Comparison of ENCODE assay signal across 1 cellular context in the genomic region with DNA sequence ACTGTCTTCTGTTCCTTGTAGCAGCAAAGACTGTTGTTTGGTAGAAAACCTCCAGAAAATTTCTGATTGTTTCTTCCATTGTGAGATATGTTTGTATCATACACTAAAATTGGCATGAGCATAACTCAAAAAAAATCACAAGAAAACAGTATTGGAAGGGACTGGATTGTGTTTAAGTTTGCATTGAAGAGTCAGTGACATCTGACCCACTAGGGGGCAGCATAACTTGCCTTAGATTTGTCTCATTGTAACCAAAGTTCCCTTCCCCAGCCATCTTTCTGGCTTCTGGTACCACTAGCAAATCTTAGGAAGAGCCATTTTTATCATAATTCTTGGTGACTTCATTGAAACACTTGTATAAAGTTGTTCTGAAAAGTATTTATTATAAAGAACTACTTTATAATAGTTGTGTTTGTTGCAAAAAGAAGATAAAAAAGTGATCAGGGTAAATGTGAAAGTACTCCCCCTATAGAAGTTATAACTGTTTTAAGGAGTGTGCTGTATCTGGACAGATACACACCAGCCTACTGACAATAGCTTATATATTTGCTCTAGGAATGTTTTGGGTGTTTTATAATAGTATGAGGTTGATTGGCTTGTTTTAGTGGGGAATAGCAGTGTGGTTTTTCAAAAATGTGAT.
TF ChIP-seq lines count a peak whose summit lies in the region.

No MANE protein-coding gene starts in this region.

TF ChIP-seq in HepG2, 621 proteins besides CTCF, POLR2A, EP300 and RAD21:
- TF ChIP-seq SMC3 (IDR thresholded peaks at IDR 0.05; ENCODE audit: low read length) (peak; percentile 89), XRCC5 (optimal IDR thresholded peaks at IDR 0.05; ENCODE audit: low read length) (peak; percentile 34), RXRB (CRISPR knock-in tag; IDR thresholded peaks at IDR 0.05; ENCODE audit: borderline replicate concordance) (peak; percentile 11; the same call in 1 of the 2 replicates), RBFOX2 (IDR thresholded peaks at IDR 0.05; ENCODE audit: low read depth, low read length) (peak; percentile 38; the same call in 1 of the 2 replicates), ZNF337 (CRISPR knock-in tag; IDR thresholded peaks at IDR 0.05; ENCODE audit: borderline replicate concordance, low read depth) (peak; percentile 28; the same call in 1 of the 2 replicates), KAT8 (CRISPR knock-in tag; IDR thresholded peaks at IDR 0.05) (0 out of 2 replicates have a peak, but pooled peaks have one; percentile 37), ZNF160 (CRISPR knock-in tag; IDR thresholded peaks at IDR 0.05) (no peak), BRD4 (CRISPR knock-in tag; IDR thresholded peaks at IDR 0.05) (no peak), PHF5A (CRISPR knock-in tag; IDR thresholded peaks at IDR 0.05; ENCODE audit: low read depth, unreplicated experiment) (peak; percentile 21), ARNT (IDR thresholded peaks at IDR 0.05) (no peak), SMYD3 (CRISPR knock-in tag; IDR thresholded peaks at IDR 0.05) (0 out of 2 replicates have a peak, but pooled peaks have one; percentile 36), ZIK1 (CRISPR knock-in tag; IDR thresholded peaks at IDR 0.05; ENCODE audit: borderline replicate concordance, low read depth) (no peak), POGZ (CRISPR knock-in tag; IDR thresholded peaks at IDR 0.05) (0 out of 2 replicates have a peak, but pooled peaks have one; percentile 12), KDM5A (IDR thresholded peaks at IDR 0.05; ENCODE audit: borderline replicate concordance, low read length) (peak; percentile 31; the same call in 1 of the 2 replicates), THAP11 (CRISPR knock-in tag; IDR thresholded peaks at IDR 0.05) (peak; percentile 39; the same call in 1 of the 2 replicates), AGO1 (IDR thresholded peaks at IDR 0.05; ENCODE audit: low read depth, low read length, poor library complexity, severe bottlenecking) (no peak), SIN3B (IDR thresholded peaks at IDR 0.05; ENCODE audit: low read length) (0 out of 2 replicates have a peak, but pooled peaks have one; percentile 45), ZNF343 (CRISPR knock-in tag; IDR thresholded peaks at IDR 0.05) (no peak), ZNF224 (CRISPR knock-in tag; IDR thresholded peaks at IDR 0.05) (no peak), SAP130 (CRISPR knock-in tag; IDR thresholded peaks at IDR 0.05; ENCODE audit: low read depth) (peak; percentile 50), STAG1 (CRISPR knock-in tag; IDR thresholded peaks at IDR 0.05) (peak; percentile 77), ZNF891 (CRISPR knock-in tag; IDR thresholded peaks at IDR 0.05) (no peak)
- TF ChIP-seq, protein P1, sequence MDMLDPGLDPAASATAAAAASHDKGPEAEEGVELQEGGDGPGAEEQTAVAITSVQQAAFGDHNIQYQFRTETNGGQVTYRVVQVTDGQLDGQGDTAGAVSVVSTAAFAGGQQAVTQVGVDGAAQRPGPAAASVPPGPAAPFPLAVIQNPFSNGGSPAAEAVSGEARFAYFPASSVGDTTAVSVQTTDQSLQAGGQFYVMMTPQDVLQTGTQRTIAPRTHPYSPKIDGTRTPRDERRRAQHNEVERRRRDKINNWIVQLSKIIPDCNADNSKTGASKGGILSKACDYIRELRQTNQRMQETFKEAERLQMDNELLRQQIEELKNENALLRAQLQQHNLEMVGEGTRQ (IDR thresholded peaks at IDR 0.05; ENCODE audit: low read depth, low read length), result no peak
- TF ChIP-seq, protein P1 (CRISPR knock-in tag; IDR thresholded peaks at IDR 0.05; ENCODE audit: borderline replicate concordance), result peak; percentile 21; the same call in 1 of the 2 replicates
- TF ChIP-seq, protein P2, sequence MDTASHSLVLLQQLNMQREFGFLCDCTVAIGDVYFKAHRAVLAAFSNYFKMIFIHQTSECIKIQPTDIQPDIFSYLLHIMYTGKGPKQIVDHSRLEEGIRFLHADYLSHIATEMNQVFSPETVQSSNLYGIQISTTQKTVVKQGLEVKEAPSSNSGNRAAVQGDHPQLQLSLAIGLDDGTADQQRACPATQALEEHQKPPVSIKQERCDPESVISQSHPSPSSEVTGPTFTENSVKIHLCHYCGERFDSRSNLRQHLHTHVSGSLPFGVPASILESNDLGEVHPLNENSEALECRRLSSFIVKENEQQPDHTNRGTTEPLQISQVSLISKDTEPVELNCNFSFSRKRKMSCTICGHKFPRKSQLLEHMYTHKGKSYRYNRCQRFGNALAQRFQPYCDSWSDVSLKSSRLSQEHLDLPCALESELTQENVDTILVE (CRISPR knock-in tag; IDR thresholded peaks at IDR 0.05), result 0 out of 2 replicates have a peak, but pooled peaks have one; percentile 35
- TF ChIP-seq, protein P3, sequence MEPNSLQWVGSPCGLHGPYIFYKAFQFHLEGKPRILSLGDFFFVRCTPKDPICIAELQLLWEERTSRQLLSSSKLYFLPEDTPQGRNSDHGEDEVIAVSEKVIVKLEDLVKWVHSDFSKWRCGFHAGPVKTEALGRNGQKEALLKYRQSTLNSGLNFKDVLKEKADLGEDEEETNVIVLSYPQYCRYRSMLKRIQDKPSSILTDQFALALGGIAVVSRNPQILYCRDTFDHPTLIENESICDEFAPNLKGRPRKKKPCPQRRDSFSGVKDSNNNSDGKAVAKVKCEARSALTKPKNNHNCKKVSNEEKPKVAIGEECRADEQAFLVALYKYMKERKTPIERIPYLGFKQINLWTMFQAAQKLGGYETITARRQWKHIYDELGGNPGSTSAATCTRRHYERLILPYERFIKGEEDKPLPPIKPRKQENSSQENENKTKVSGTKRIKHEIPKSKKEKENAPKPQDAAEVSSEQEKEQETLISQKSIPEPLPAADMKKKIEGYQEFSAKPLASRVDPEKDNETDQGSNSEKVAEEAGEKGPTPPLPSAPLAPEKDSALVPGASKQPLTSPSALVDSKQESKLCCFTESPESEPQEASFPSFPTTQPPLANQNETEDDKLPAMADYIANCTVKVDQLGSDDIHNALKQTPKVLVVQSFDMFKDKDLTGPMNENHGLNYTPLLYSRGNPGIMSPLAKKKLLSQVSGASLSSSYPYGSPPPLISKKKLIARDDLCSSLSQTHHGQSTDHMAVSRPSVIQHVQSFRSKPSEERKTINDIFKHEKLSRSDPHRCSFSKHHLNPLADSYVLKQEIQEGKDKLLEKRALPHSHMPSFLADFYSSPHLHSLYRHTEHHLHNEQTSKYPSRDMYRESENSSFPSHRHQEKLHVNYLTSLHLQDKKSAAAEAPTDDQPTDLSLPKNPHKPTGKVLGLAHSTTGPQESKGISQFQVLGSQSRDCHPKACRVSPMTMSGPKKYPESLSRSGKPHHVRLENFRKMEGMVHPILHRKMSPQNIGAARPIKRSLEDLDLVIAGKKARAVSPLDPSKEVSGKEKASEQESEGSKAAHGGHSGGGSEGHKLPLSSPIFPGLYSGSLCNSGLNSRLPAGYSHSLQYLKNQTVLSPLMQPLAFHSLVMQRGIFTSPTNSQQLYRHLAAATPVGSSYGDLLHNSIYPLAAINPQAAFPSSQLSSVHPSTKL (CRISPR knock-in tag; IDR thresholded peaks at IDR 0.05), result peak; percentile 29; the same call in 1 of the 2 replicates
- TF ChIP-seq, protein P4, sequence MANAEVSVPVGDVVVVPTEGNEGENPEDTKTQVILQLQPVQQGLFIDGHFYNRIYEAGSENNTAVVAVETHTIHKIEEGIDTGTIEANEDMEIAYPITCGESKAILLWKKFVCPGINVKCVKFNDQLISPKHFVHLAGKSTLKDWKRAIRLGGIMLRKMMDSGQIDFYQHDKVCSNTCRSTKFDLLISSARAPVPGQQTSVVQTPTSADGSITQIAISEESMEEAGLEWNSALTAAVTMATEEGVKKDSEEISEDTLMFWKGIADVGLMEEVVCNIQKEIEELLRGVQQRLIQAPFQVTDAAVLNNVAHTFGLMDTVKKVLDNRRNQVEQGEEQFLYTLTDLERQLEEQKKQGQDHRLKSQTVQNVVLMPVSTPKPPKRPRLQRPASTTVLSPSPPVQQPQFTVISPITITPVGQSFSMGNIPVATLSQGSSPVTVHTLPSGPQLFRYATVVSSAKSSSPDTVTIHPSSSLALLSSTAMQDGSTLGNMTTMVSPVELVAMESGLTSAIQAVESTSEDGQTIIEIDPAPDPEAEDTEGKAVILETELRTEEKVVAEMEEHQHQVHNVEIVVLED (CRISPR knock-in tag; IDR thresholded peaks at IDR 0.05; ENCODE audit: borderline replicate concordance), result 0 out of 2 replicates have a peak, but pooled peaks have one; percentile 29
